ENCODE assay signal across 8 cellular contexts in the genomic region with DNA sequence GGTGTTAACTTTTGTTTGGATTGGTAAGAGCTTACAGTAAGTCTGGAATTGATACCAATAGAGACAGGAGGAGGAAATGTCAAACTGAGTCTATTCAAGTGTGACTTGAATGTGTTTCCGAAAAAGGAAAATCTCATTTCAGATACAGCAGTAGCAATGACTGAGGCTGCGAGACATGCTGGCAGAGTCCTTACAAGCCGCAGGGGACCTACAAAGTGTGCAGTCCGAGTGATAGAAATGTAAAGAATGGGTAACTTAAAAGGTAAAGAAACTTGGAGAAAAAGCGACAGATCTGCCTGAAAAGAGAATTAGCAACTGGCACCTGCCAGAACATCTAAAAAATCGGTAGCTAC. TPM values are rescaled to one million over a fixed set of nuclear protein-coding genes. Genes with fewer than 3 reads are reported as not detected.
DNase-seq lines count a peak whose midpoint lies in the region.

No MANE protein-coding gene starts in this region.

- H3K4me2 ChIP-seq in GM23248 (ENCODE audit: unreplicated experiment) (peak overlapping the region; percentile 92), Karpas-422 (ENCODE audit: low read depth, low read length, poor library complexity, severe bottlenecking) (peak overlapping the region; percentile 80)

- H3K4me3 ChIP-seq in GM23248 (peak overlapping the region; percentile 94), Karpas-422 (ENCODE audit: low read length) (peak overlapping the region; percentile 81)

- in situ Hi-C loops in GM23248 (cut with MboI): no loop called here

- H4K20me1 ChIP-seq in GM23248 (ENCODE audit: insufficient read depth) (no peaks in the 10 kb centered on the region), Karpas-422 (ENCODE audit: insufficient read depth, low read depth, low read length) (no peaks in the 10 kb centered on the region)

- H3K27ac ChIP-seq in GM23248 (no peak overlapping the region), Karpas-422 (ENCODE audit: low read length) (peak overlapping the region; percentile 76), angular gyrus (ENCODE audit: low read depth, low read length) (peak overlapping the region; percentile 65)

- no peaks in the 10 kb centered on the region for H3K9me3 ChIP-seq in GM23248 (ENCODE audit: low read depth)
- H3K9me3 ChIP-seq in Karpas-422 (ENCODE audit: low read length): no peaks in the 10 kb centered on the region

- peaks cover 9% of the 10 kb centered on the region for H3K4me1 ChIP-seq in GM23248 (ENCODE audit: insufficient read depth)
- H3K4me1 ChIP-seq in Karpas-422 (ENCODE audit: low read length): peaks cover 27% of the 10 kb centered on the region

- H3K36me3 Mint-ChIP-seq in immature natural killer cell: peaks cover 0 to 10% (median 10%) of the 10 kb centered on the region in 3 donors
- H3K36me3 Mint-ChIP-seq in stimulated activated naive CD8-positive, alpha-beta T cell treated with anti-CD3 and anti-CD28 coated beads, Interleukin-15, Interleukin-2, amounts not matched to agents 100 ng/mL and 50 ng/mL, for 24 hours (ENCODE audit: low read depth): peaks cover 17% of the 10 kb centered on the region

- H3K9ac ChIP-seq in GM23248 (peak overlapping the region; percentile 86), Karpas-422 (ENCODE audit: low read length) (peak overlapping the region; percentile 77)

- H3F3A ChIP-seq in GM23248 (ENCODE audit: insufficient read depth): no peaks in the 10 kb centered on the region

- H3K27me3 Mint-ChIP-seq in immature natural killer cell (ENCODE audit: low read depth in 3 of 3): peaks cover 7 to 17% (median 16%) of the 10 kb centered on the region in 3 donors
- no peaks in the 10 kb centered on the region for H3K27me3 Mint-ChIP-seq in stimulated activated naive CD8-positive, alpha-beta T cell treated with anti-CD3 and anti-CD28 coated beads, Interleukin-15, Interleukin-2, amounts not matched to agents 100 ng/mL and 50 ng/mL, for 24 hours

- H3K36me3 ChIP-seq in GM23248 (ENCODE audit: low read depth) (0 out of 2 replicates have a peak, but pooled peaks cover 4% of the 10 kb centered on the region), Karpas-422 (ENCODE audit: insufficient read depth, low read length) (peaks cover 32% of the 10 kb centered on the region; the same call in 1 of the 2 replicates)

- H3K9me2 ChIP-seq in GM23248 (ENCODE audit: insufficient read depth): no peaks in the 10 kb centered on the region
- H3K9me2 ChIP-seq in Karpas-422 (replicated peaks; ENCODE audit: insufficient read depth, low read length): 0 out of 2 replicates have a peak, but pooled peaks cover 5% of the 10 kb centered on the region

- peak overlapping the region; percentile 99 for H2AFZ ChIP-seq in GM23248
- peak overlapping the region; percentile 73 for H2AFZ ChIP-seq in Karpas-422 (ENCODE audit: low read length)

- H3K4me1 Mint-ChIP-seq in immature natural killer cell: peaks cover 26 to 34% of the 10 kb centered on the region in 2 donors
- peaks cover 31% of the 10 kb centered on the region for H3K4me1 Mint-ChIP-seq in stimulated activated naive CD8-positive, alpha-beta T cell treated with anti-CD3 and anti-CD28 coated beads, Interleukin-15, Interleukin-2, amounts not matched to agents 100 ng/mL and 50 ng/mL, for 24 hours (ENCODE audit: low read depth)

- no peaks in the 10 kb centered on the region for H3K27me3 ChIP-seq in GM23248 (replicated peaks; ENCODE audit: insufficient read depth)
- no peaks in the 10 kb centered on the region for H3K27me3 ChIP-seq in Karpas-422 (ENCODE audit: low read length)

- H3K27ac Mint-ChIP-seq in immature natural killer cell: peak overlapping the region; percentile 84 to 95 (median 92)
- H3K27ac Mint-ChIP-seq in stimulated activated naive CD8-positive, alpha-beta T cell treated with anti-CD3 and anti-CD28 coated beads, Interleukin-15, Interleukin-2, amounts not matched to agents 100 ng/mL and 50 ng/mL, for 24 hours: peak overlapping the region; percentile 76

- peak; percentile 3 for DNase-seq in NCI-H2171 (lab: John Stamatoyannopoulos, UW)
- DNase-seq in NCI-H2171 treated with DMSO at 0.1 percent for 48 hours (lab: John Stamatoyannopoulos, UW): no peak
- peak; percentile 51 for DNase-seq in GM23248
- DNase-seq in Karpas-422: peak; percentile 89
- DNase-seq in immature natural killer cell: no peak
- no peak for DNase-seq in NCI-H1436 treated with DMSO at 0.1 percent for 48 hours (lab: John Stamatoyannopoulos, UW)

- no peaks in the 10 kb centered on the region for H3K9me3 Mint-ChIP-seq in immature natural killer cell
- H3K9me3 Mint-ChIP-seq in stimulated activated naive CD8-positive, alpha-beta T cell treated with anti-CD3 and anti-CD28 coated beads, Interleukin-15, Interleukin-2, amounts not matched to agents 100 ng/mL and 50 ng/mL, for 24 hours: no peaks in the 10 kb centered on the region

- 0 to 1% methylated on average over 6 of the region's 6 CpGs for WGBS in GM23248 (ENCODE audit: low coverage in 1 of 2, low lambda C conversion rate in 2 of 2, missing lambda C conversion rate in 2 of 2), 2 experiments

- peak overlapping the region; percentile 85 to 97 (median 93) for H3K4me3 Mint-ChIP-seq in immature natural killer cell
- H3K4me3 Mint-ChIP-seq in stimulated activated naive CD8-positive, alpha-beta T cell treated with anti-CD3 and anti-CD28 coated beads, Interleukin-15, Interleukin-2, amounts not matched to agents 100 ng/mL and 50 ng/mL, for 24 hours: peak overlapping the region; percentile 86

- H3K79me2 ChIP-seq in GM23248 (ENCODE audit: insufficient read depth) (peaks cover 23% of the 10 kb centered on the region), Karpas-422 (ENCODE audit: low read length) (peaks cover 52% of the 10 kb centered on the region)

RNA-seq across cellular contexts. Expression of gene CWF19L2, which starts 0.4 kb away (rescaled TPM):
- total RNA-seq in GM23248 (2014; rRNA removed; shearing (Covaris generic)): 6.9 and 25.8 TPM in 2 replicates
- polyA plus RNA-seq in GM23248 (2016; fragmentation: Nextera tagmentation; extraction: Ambion mirVana) (3.4 and 3.5 TPM in 2 replicates), immature natural killer cell (1 to 10 TPM; 1.4 to 8.8 (median 5.3) TPM)
- 41.0 and 43.5 TPM in 2 replicates for total RNA-seq in Karpas-422 (2014; rRNA removed; shearing (Covaris generic); ENCODE audit: low replicate concordance)

Comparison
In these comparisons a context has a peak if more than half of its experiments do, and no peak if none do; other contexts are left out.
1. DNase-seq: peak in NCI-H2171 (single experiment), GM23248 (single experiment) and Karpas-422 (single experiment); none in NCI-H2171 treated with DMSO at 0.1 percent for 48 hours (single experiment), immature natural killer cell (0 of 3) and NCI-H1436 treated with DMSO at 0.1 percent for 48 hours (single experiment).